Comparison of ENCODE assay signal across 27 cellular contexts in the genomic region with DNA sequence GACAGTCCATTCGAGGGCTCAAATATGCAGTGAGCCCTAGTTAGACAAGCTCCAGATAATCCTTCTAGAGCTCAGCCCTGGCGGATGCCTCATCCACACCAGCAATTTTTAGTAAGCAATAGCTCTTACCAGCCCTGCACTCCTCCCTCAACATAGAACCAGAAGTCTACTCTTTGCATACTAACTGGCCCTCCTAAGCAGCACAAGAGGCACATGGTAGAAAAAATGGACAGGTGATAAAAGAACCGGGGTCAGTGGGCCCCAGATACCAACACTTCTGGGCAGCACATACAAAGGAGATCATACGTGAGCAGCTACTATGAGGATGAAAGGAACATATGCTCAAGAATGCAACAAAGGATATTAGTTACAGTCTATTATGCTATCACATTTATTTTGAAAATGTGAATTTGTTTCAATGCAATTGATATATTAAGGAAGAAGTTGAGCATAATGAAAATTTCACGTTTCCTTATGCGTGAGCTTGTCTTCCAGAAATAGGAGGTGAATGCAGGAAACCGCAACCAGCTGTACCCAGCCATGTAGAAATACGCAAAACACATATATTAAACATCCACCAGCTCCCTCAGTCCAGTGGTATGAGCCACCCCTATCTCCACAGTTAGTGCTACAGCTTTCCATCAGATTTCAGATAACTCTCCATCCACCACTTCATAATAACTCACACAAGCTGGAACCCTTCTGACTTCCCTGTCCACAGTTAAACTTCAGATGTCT. TPM values are rescaled to one million over a fixed set of nuclear protein-coding genes. Genes with fewer than 3 reads are reported as not detected.
DNase-seq lines count a peak whose midpoint lies in the region; ATAC-seq and TF ChIP-seq lines count a peak whose summit lies in the region.
"Had no signal": no experiment of that assay in that cellular context is flagged by ENCODE, and none has a peak within 500 bp of the region (broad histone marks: within the 10 kb centered on the region; RNA-seq: fewer than 3 reads in every experiment).

No MANE protein-coding gene starts in this region.

- POLR2A ChIA-PET in OCI-LY7 (lab: Charles Lee): no interaction called here

- H3K36me3 ChIP-seq in OCI-LY7 (ENCODE audit: insufficient read depth, low read length): no peaks in the 10 kb centered on the region
- H3K36me3 ChIP-seq in adrenal gland (replicated peaks in 1 of 2): no peaks in the 10 kb centered on the region
- H3K36me3 ChIP-seq: breast epithelium, Peyer's patch, thoracic aorta had no signal

- CTCF ChIA-PET in OCI-LY7 (lab: Charles Lee; ENCODE audit: unreplicated experiment): no interaction called here

- TF ChIP-seq POLR2A in adrenal gland (IDR thresholded peaks at IDR 0.05): no peak

- H4K20me1 ChIP-seq in OCI-LY7 (ENCODE audit: insufficient read depth, low read length): no peaks in the 10 kb centered on the region

- no peak overlapping the region for H2AFZ ChIP-seq in OCI-LY7 (ENCODE audit: low read length)

- 79 to 93% (median 86%) methylated on average over 8 of the region's 8 CpGs for WGBS in adrenal gland, 4 donors

- no peaks in the 10 kb centered on the region for H3K27me3 ChIP-seq in adrenal gland
- H3K27me3 ChIP-seq: Peyer's patch had no signal

- intact Hi-C loops in OCI-LY7 (cut with micrococcal nuclease; ENCODE audit: unreplicated experiment) (no loop called here), adrenal gland (cut with DNase I) (no loop called here)

- H3K79me2 ChIP-seq in OCI-LY7 (ENCODE audit: insufficient read depth, low read depth, low read length): no peaks in the 10 kb centered on the region

- ATAC-seq in GM19324 (IDR thresholded peaks at IDR 0.05; ENCODE audit: low FRiP score, unreplicated experiment) (peak; percentile 68), HG02642 (IDR thresholded peaks at IDR 0.05; ENCODE audit: poor library complexity, unreplicated experiment) (peak; percentile 77)
- ATAC-seq: activated naive CD8-positive, alpha-beta T cell treated with anti-CD3 and anti-CD28 coated beads, Interleukin-2, amount 50 U/mL, for 24 hours; sciatic nerve; stimulated activated effector memory CD8-positive, alpha-beta T cell treated with anti-CD3 and anti-CD28 coated beads, Interleukin-12 subunit alpha, Interleukin-12 subunit beta, amount 100 ng/mL, for 72 hours had no signal

- no peak overlapping the region for H3K4me2 ChIP-seq in OCI-LY7 (ENCODE audit: low read length)

- peak overlapping the region; percentile 28 for H3K27ac ChIP-seq in OCI-LY7 (ENCODE audit: low read depth, low read length, poor library complexity, severe bottlenecking)
- H3K27ac ChIP-seq in adrenal gland: no peak overlapping the region
- H3K27ac ChIP-seq: breast epithelium, Peyer's patch, thoracic aorta had no signal

- no peaks in the 10 kb centered on the region for H3K9me2 ChIP-seq in OCI-LY7 (ENCODE audit: insufficient read depth, low read length)

- H3K4me1 ChIP-seq in OCI-LY7 (ENCODE audit: insufficient read depth, low read length, poor library complexity, severe bottlenecking) (peaks cover 13% of the 10 kb centered on the region), adrenal gland (replicated peaks in 1 of 2) (no peaks in the 10 kb centered on the region)
- H3K4me1 ChIP-seq: breast epithelium had no signal

- DNase-seq in GM03348 (ENCODE audit: low spot score) (peak; percentile 12), OCI-LY7 (ENCODE audit: low spot score) (peak; percentile 10), GM20000 (ENCODE audit: low spot score) (no peak), adrenal gland (no peak), NCI-H1048 (lab: John Stamatoyannopoulos, UW) (no peak)
- DNase-seq in activated CD4-positive, alpha-beta T cell treated with anti-CD3 and anti-CD28 coated beads, Interleukin-2, amount 50 U/mL, for 1 hour: no peak
- DNase-seq: activated CD4-positive, alpha-beta T cell treated with anti-CD3 and anti-CD28 coated beads for 1 hour; activated naive CD8-positive, alpha-beta T cell treated with anti-CD3 and anti-CD28 coated beads, Interleukin-2, amount 50 U/mL, for 24 hours; CD4-positive, alpha-beta T cell; cortex of kidney; DMS153; hypothalamus; islet precursor cell; MM.1S; NCI-H187; NCI-H226; Peyer's patch; T1000 had no signal

- H3K9me3 ChIP-seq in OCI-LY7 (ENCODE audit: low read length): no peaks in the 10 kb centered on the region
- H3K9me3 ChIP-seq in adrenal gland (replicated peaks in 1 of 3): no peaks in the 10 kb centered on the region
- H3K9me3 ChIP-seq: breast epithelium, Peyer's patch, thoracic aorta had no signal

- H3K4me3 ChIP-seq in OCI-LY7 (ENCODE audit: low read depth, low read length, poor library complexity, severe bottlenecking) (no peak overlapping the region), adrenal gland (no peak overlapping the region)
- H3K4me3 ChIP-seq: breast epithelium, lung, Peyer's patch, thoracic aorta had no signal

- TF ChIP-seq CTCF in OCI-LY7 (conservative IDR thresholded peaks at IDR 0.05; ENCODE audit: low read length): no peak
- TF ChIP-seq CTCF in GM20000 (IDR thresholded peaks at IDR 0.05; ENCODE audit: extremely low read depth, missing control alignments): no peak
- no peak for TF ChIP-seq CTCF in adrenal gland (IDR thresholded peaks at IDR 0.05)

- BruUV-seq in OCI-LY7 (replicated peaks; lab: Mats Ljungman, UMichigan): no TSS peak

RNA-seq across cellular contexts. Expression of gene GPC4, which starts 34.2 kb away (rescaled TPM):
- total RNA-seq in OCI-LY7 (2014; rRNA removed; shearing (Covaris generic)): not detected in 2 replicates
- not detected in 2 replicates for total RNA-seq in OCI-LY7 (2022)
- total RNA-seq in adrenal gland: 10 to 100 TPM; 12.8 to 26.8 (median 15.7) TPM
- 10 to 100 TPM in 1 of 3 donors, 1 to 10 TPM in 2; 3.2 to 19.2 (median 5.6) TPM for polyA plus RNA-seq in adrenal gland
- total RNA-seq: activated T-helper 2 cell treated with anti-CD3 and anti-CD28 coated beads, Interferon-gamma antibody, Interleukin-2, Interleukin-4, amounts not matched to agents 10 μg/mL and 5 μg/mL and 100 μg/mL, durations not matched to agents 14 hours and 24 hours and 36 hours; CD4-positive, alpha-beta T cell had no signal
- polyA plus RNA-seq: IgD-negative memory B cell had no signal

Comparison
In these comparisons a context has a peak if more than half of its experiments do, and no peak if none do; other contexts are left out.
1. DNase-seq: peak in GM03348 (single experiment) and OCI-LY7 (single experiment); none in GM20000 (single experiment), adrenal gland (0 of 7), activated CD4-positive, alpha-beta T cell treated with anti-CD3 and anti-CD28 coated beads, Interleukin-2, amount 50 U/mL, for 1 hour (single experiment) and NCI-H1048 (single experiment).
2. RNA of gene GPC4, which starts 34.2 kb away (total RNA-seq): 12.8 to 26.8 TPM in adrenal gland; not detected in OCI-LY7; every median in the first group is over 10 times any median in the second.